Comparison of ENCODE assay signal across 11 cellular contexts in the genomic region with DNA sequence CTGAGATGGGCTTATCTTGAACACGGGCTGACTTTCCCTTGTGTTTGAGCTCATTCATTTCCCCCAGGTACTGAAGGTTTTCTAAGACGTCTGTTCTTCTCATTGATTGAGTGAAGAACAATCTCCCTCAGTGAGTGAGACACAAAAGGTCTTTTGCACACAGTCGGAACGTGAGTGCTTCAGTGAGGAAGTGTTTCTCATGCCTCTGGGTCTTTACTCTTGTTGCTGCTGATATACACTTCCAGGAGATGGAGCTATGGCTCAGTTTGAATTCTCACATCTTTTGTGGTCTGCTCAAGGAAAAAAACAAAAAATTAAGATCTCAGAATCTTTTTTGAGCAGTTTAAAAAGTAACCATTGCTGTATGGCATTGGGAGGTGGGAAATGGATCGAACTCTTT.
A peak's percentile ranks its signal among the peaks of the same experiment; 100 is the strongest.
DNase-seq lines count a peak whose midpoint lies in the region; ATAC-seq and TF ChIP-seq lines count a peak whose summit lies in the region.
"Had no signal": no experiment of that assay in that cellular context is flagged by ENCODE, and none has a peak within 500 bp of the region (broad histone marks: within the 10 kb centered on the region; RNA-seq: fewer than 3 reads in every experiment).

No MANE protein-coding gene starts in this region.

- H3K9me3 ChIP-seq in heart right ventricle (no peaks in the 10 kb centered on the region), transverse colon (no peaks in the 10 kb centered on the region)
- H3K9me3 ChIP-seq: neutrophil had no signal

- H3K4me1 ChIP-seq in heart right ventricle (no peaks in the 10 kb centered on the region), foreskin keratinocyte (no peaks in the 10 kb centered on the region), transverse colon (no peaks in the 10 kb centered on the region)

- H3K4me3 ChIP-seq in heart right ventricle = no peak overlapping the region
- H3K4me3 ChIP-seq in transverse colon = no peak overlapping the region

- TF ChIP-seq EP300 in transverse colon (IDR thresholded peaks at IDR 0.05; ENCODE audit: low read depth) = no peak

- H3K27me3 ChIP-seq in heart right ventricle = no peaks in the 10 kb centered on the region
- H3K27me3 ChIP-seq in foreskin keratinocyte = no peaks in the 10 kb centered on the region
- no peaks in the 10 kb centered on the region for H3K27me3 ChIP-seq in transverse colon
- H3K27me3 ChIP-seq: neutrophil had no signal

- TF ChIP-seq CTCF in heart right ventricle (IDR thresholded peaks at IDR 0.05) (peak in 6 of 9 donors; percentile 14 to 58 (median 54)), foreskin keratinocyte (conservative IDR thresholded peaks at IDR 0.05) (peak; percentile 8), transverse colon (IDR thresholded peaks at IDR 0.05) (no peak)

- WGBS in heart right ventricle, 2 donors = 15 to 16% methylated on average over 5 of the region's 5 CpGs
- 19 to 27% methylated on average over 2 to 5 of the region's 5 CpGs for WGBS in transverse colon (ENCODE audit: low coverage in 1 of 2), 2 donors

- DNase-seq in heart right ventricle = no peak
- DNase-seq in cardiac septum (ENCODE audit: low spot score) = no peak
- DNase-seq in NCI-H748 treated with DMSO at 0.1 percent for 48 hours (lab: John Stamatoyannopoulos, UW) = peak; percentile 73
- DNase-seq in foreskin keratinocyte = peak in 1 of 2 donors; percentile 3
- DNase-seq in mucosa of gallbladder (ENCODE audit: low spot score) = no peak
- DNase-seq in transverse colon = no peak
- DNase-seq: activated CD8-positive, alpha-beta memory T cell treated with anti-CD3 and anti-CD28 coated beads, Interleukin-2, amount 50 U/mL, for 48 hours; GOT3 had no signal

- in situ Hi-C loops in transverse colon (cut with MboI; ENCODE audit: low pct_ligation_motif_present in 1 of 4, low pct_unique_long_range_greater_than_20kb in 1 of 4, low sequenced_read_pairs in 3 of 4) = no loop called here

- peak in 1 of 8 donors; percentile 55 for ATAC-seq in heart right ventricle
- ATAC-seq in foreskin keratinocyte = no peak
- ATAC-seq in GM19467 (IDR thresholded peaks at IDR 0.05; ENCODE audit: unreplicated experiment) = no peak
- ATAC-seq in GM18870 (IDR thresholded peaks at IDR 0.05; ENCODE audit: unreplicated experiment) = no peak

- intact Hi-C loops in heart right ventricle (cut with DNase I) = loop anchor here in 7 of 10 donors (1.0 to 5.0 kb wide), 3 partner anchors 266 to 268 kb away; no protein-coding TSS in a partner anchor
- intact Hi-C loops in cardiac septum (cut with DNase I) = loop anchor here (5.0 kb wide), 1 partner anchor 266 kb away; no protein-coding TSS in a partner anchor
- intact Hi-C loops in transverse colon (cut with DNase I; ENCODE audit: low total_unique reads) = no loop called here

- TF ChIP-seq POLR2A in transverse colon (IDR thresholded peaks at IDR 0.05) = no peak

- H3K27ac ChIP-seq in heart right ventricle = no peak overlapping the region
- H3K27ac ChIP-seq in foreskin keratinocyte = no peak overlapping the region
- H3K27ac ChIP-seq in transverse colon = no peak overlapping the region
- H3K27ac ChIP-seq: neutrophil had no signal

- H3K36me3 ChIP-seq in heart right ventricle = no peaks in the 10 kb centered on the region
- no peaks in the 10 kb centered on the region for H3K36me3 ChIP-seq in transverse colon
- H3K36me3 ChIP-seq: neutrophil had no signal

Comparison
In these comparisons a context has a peak if more than half of its experiments do, and no peak if none do; other contexts are left out.
1. CTCF ChIP-seq: peak in heart right ventricle (6 of 9) and foreskin keratinocyte (single experiment); none in transverse colon (0 of 5).